1 cellular context compared by ENCODE assay signal in the genomic region with DNA sequence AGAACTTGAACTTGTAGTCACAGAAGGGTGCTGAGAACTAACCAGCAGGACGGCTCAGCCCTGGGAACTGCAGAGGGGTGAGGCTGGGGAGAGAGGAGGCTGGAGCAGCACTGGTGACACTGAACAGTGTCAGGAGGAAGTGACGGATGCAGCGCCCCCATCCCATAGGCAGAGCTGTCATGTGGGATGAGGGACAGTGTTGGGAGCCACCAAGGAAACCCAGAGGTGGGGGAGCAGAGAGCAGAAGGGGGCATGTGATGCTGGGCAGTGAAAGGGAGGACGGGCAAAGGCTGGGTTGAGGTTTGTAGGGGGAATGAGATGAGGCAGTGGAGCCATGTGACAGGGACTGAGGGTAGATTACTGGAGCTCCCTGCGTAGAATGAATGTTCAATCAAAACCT.
TF ChIP-seq lines count a peak whose summit lies in the region.

No MANE protein-coding gene starts in this region.

TF ChIP-seq in WTC11, 78 proteins besides CTCF, POLR2A, EP300 and RAD21 (continued from another document):
- no peak for TF ChIP-seq ERG (CRISPR knock-in tag; IDR thresholded peaks at IDR 0.05)
- no peak for TF ChIP-seq EMX1 (CRISPR knock-in tag; IDR thresholded peaks at IDR 0.05)
- no peak for TF ChIP-seq ATF2 (CRISPR knock-in tag; IDR thresholded peaks at IDR 0.05; ENCODE audit: borderline replicate concordance, low read depth)
- no peak for TF ChIP-seq ZNF219 (CRISPR knock-in tag; IDR thresholded peaks at IDR 0.05; ENCODE audit: borderline replicate concordance)
- TF ChIP-seq ZNF317 (CRISPR knock-in tag; IDR thresholded peaks at IDR 0.05; ENCODE audit: borderline replicate concordance, low read depth) = no peak
- TF ChIP-seq, protein P1, sequence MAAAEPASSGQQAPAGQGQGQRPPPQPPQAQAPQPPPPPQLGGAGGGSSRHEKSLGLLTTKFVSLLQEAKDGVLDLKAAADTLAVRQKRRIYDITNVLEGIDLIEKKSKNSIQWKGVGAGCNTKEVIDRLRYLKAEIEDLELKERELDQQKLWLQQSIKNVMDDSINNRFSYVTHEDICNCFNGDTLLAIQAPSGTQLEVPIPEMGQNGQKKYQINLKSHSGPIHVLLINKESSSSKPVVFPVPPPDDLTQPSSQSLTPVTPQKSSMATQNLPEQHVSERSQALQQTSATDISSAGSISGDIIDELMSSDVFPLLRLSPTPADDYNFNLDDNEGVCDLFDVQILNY (CRISPR knock-in tag; IDR thresholded peaks at IDR 0.05) = no peak
- TF ChIP-seq FOXK1 (CRISPR knock-in tag; IDR thresholded peaks at IDR 0.05) = no peak
- TF ChIP-seq AFF4 (CRISPR knock-in tag; IDR thresholded peaks at IDR 0.05; ENCODE audit: borderline replicate concordance) = no peak
- no peak for TF ChIP-seq ZNF423 (CRISPR knock-in tag; IDR thresholded peaks at IDR 0.05)
- no peak for TF ChIP-seq CREM (CRISPR knock-in tag; IDR thresholded peaks at IDR 0.05)
- no peak for TF ChIP-seq IRF2 (CRISPR knock-in tag; IDR thresholded peaks at IDR 0.05; ENCODE audit: borderline replicate concordance, low read depth)
- TF ChIP-seq E2F4 (CRISPR knock-in tag; IDR thresholded peaks at IDR 0.05; ENCODE audit: borderline replicate concordance, low read depth) = no peak
- TF ChIP-seq JAZF1 (CRISPR knock-in tag; IDR thresholded peaks at IDR 0.05) = no peak
- no peak for TF ChIP-seq ATF3 (CRISPR knock-in tag; conservative IDR thresholded peaks at IDR 0.05)
- TF ChIP-seq, protein P2, sequence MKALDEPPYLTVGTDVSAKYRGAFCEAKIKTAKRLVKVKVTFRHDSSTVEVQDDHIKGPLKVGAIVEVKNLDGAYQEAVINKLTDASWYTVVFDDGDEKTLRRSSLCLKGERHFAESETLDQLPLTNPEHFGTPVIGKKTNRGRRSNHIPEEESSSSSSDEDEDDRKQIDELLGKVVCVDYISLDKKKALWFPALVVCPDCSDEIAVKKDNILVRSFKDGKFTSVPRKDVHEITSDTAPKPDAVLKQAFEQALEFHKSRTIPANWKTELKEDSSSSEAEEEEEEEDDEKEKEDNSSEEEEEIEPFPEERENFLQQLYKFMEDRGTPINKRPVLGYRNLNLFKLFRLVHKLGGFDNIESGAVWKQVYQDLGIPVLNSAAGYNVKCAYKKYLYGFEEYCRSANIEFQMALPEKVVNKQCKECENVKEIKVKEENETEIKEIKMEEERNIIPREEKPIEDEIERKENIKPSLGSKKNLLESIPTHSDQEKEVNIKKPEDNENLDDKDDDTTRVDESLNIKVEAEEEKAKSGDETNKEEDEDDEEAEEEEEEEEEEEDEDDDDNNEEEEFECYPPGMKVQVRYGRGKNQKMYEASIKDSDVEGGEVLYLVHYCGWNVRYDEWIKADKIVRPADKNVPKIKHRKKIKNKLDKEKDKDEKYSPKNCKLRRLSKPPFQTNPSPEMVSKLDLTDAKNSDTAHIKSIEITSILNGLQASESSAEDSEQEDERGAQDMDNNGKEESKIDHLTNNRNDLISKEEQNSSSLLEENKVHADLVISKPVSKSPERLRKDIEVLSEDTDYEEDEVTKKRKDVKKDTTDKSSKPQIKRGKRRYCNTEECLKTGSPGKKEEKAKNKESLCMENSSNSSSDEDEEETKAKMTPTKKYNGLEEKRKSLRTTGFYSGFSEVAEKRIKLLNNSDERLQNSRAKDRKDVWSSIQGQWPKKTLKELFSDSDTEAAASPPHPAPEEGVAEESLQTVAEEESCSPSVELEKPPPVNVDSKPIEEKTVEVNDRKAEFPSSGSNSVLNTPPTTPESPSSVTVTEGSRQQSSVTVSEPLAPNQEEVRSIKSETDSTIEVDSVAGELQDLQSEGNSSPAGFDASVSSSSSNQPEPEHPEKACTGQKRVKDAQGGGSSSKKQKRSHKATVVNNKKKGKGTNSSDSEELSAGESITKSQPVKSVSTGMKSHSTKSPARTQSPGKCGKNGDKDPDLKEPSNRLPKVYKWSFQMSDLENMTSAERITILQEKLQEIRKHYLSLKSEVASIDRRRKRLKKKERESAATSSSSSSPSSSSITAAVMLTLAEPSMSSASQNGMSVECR (CRISPR knock-in tag; IDR thresholded peaks at IDR 0.05; ENCODE audit: borderline replicate concordance) = no peak
